3 cellular contexts compared by ENCODE assay signal in genomic region chrX:141589408-141589807, GRCh38. TPM values are rescaled to one million over a fixed set of nuclear protein-coding genes. Genes with fewer than 3 reads are reported as not detected.
"Had no signal": no experiment of that assay in that cellular context is flagged by ENCODE, and none has a peak within 500 bp of the region (broad histone marks: within the 10 kb centered on the region; RNA-seq: fewer than 3 reads in every experiment).

Gene SPANXA2, plus strand, starts transcription at chrX:141589708. Its CDS starts 60 bp downstream, at chrX:141589768.

RNA-seq across cellular contexts. Expression of gene SPANXA2, which starts in this region (rescaled TPM):
- total RNA-seq: LHCN-M2, MCF 10A, NCI-H460 had no signal
